In the genomic region with DNA sequence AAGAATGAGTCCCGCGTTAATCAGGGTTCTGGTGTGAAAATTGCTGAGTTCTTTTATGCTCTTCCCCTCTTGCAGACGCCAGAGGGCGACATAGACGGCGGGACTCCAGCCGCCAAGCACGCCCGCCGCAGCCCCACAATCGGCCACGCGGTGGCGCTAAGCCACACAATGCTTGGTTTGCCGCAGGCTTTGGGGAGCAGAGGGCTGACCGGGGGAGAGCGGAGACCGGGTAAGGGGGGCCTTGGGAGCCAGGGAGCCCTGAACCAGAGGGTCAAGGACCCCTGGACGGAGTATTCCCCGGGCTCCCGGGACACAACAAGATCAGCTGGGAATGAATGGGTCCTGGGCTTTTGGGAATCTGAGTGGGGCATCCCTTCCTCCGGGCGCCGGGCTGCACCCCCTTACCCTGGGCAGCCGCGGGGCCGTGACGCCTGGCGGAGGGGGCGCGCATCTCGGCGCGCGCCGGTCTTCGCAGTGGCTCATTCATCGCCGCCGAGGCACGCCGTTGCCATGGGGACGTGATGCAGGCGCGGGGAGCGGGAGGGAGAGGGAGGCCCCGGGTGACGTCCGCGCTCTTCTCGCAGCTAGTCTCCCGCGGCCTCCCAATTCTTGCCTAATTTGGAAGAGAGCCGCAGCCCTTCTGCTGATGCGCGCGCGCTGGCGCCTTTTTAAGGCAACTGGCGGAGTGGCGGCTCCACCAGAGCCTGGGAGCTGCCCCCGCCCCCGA, we compare ENCODE assay signal across 8 cellular contexts. TPM values are rescaled to one million over a fixed set of nuclear protein-coding genes. Genes with fewer than 3 reads are reported as not detected.
A peak's percentile ranks its signal among the peaks of the same experiment; 100 is the strongest.
DNase-seq lines count a peak whose midpoint lies in the region; ATAC-seq and TF ChIP-seq lines count a peak whose summit lies in the region.

No MANE protein-coding gene starts in this region.

- peak overlapping the region; percentile 18 for H3K27ac ChIP-seq in duodenal mucosa (ENCODE audit: low read depth, low read length)

- ATAC-seq in HG02571 (IDR thresholded peaks at IDR 0.05; ENCODE audit: unreplicated experiment), result no peak

- DNase-seq in GM03348 (ENCODE audit: low spot score) (peak; percentile 97), HK-2 (ENCODE audit: unreplicated experiment) (peak; percentile 84), NCI-H82 (lab: John Stamatoyannopoulos, UW) (peak; percentile 94), lower leg skin (ENCODE audit: low spot score in 2 of 2) (peak; percentile 74 to 97)
- DNase-seq in activated CD4-positive, alpha-beta T cell treated with anti-CD3 and anti-CD28 coated beads, Interleukin-2, amount 50 U/mL, for 48 hours, result peak; percentile 97
- peak; percentile 80 to 95 for DNase-seq in stimulated activated CD4-positive, alpha-beta T cell treated with anti-CD3 and anti-CD28 coated beads, Interleukin-4, amount 100 ng/mL, for 4 hours

- TF ChIP-seq CTCF in lower leg skin (IDR thresholded peaks at IDR 0.05), result peak in 2 of 3 donors; percentile 96 to 98

- H3K4me1 ChIP-seq in duodenal mucosa (ENCODE audit: control insufficient read depth in 1 of 2, insufficient read depth in 2 of 2, low read length in 2 of 2), result no peaks in the 10 kb centered on the region

- H3K9ac ChIP-seq in duodenal mucosa (ENCODE audit: low read depth in 1 of 2, low read length in 2 of 2), result no peak overlapping the region

- H3K4me3 ChIP-seq in duodenal mucosa (ENCODE audit: low read depth in 1 of 2, low read length in 2 of 2) (peak overlapping the region; percentile 40 to 43), lower leg skin (ENCODE audit: low read depth, poor library complexity, severe bottlenecking) (no peak overlapping the region)

- intact Hi-C loops in lower leg skin (cut with DNase I; ENCODE audit: low total_unique reads), result no loop called here

- no peaks in the 10 kb centered on the region for H3K9me3 ChIP-seq in duodenal mucosa (ENCODE audit: control insufficient read depth in 1 of 2, low read length in 2 of 2)

- H3K36me3 ChIP-seq in duodenal mucosa (ENCODE audit: control insufficient read depth in 1 of 2, insufficient read depth in 2 of 2, low read length in 2 of 2), result no peaks in the 10 kb centered on the region

- WGBS in lower leg skin, 2 donors, result 1 to 2% methylated on average over 27 to 49 of the region's 63 CpGs

- no peak for TF ChIP-seq POLR2A in lower leg skin (IDR thresholded peaks at IDR 0.05)

- peaks cover 7 to 20% of the 10 kb centered on the region in 2 donors for H3K27me3 ChIP-seq in duodenal mucosa (ENCODE audit: control insufficient read depth in 1 of 2, insufficient read depth in 2 of 2, low read length in 2 of 2)

RNA-seq across cellular contexts. Expression of a gene that starts 12.2 kb away (rescaled TPM):
- total RNA-seq in lower leg skin, result under 1 TPM in 1 of 4 donors, not detected in 3; 0.19 TPM

RNA-seq across cellular contexts. Expression of a gene that starts 30.0 kb away (rescaled TPM):
- total RNA-seq in lower leg skin, result 10 to 100 TPM; 30.6 to 41.1 (median 36.2) TPM

RNA-seq across cellular contexts. Expression of a gene that starts 37.1 kb away (rescaled TPM):
- 1 to 10 TPM; 1.8 to 2.7 (median 2.4) TPM for total RNA-seq in lower leg skin

RNA-seq across cellular contexts. Expression of a gene that starts 58.1 kb away (rescaled TPM):
- total RNA-seq in lower leg skin, result 10 to 100 TPM; 14.3 to 22.0 (median 17.1) TPM
